8 cellular contexts compared by ENCODE assay signal in the genomic region with DNA sequence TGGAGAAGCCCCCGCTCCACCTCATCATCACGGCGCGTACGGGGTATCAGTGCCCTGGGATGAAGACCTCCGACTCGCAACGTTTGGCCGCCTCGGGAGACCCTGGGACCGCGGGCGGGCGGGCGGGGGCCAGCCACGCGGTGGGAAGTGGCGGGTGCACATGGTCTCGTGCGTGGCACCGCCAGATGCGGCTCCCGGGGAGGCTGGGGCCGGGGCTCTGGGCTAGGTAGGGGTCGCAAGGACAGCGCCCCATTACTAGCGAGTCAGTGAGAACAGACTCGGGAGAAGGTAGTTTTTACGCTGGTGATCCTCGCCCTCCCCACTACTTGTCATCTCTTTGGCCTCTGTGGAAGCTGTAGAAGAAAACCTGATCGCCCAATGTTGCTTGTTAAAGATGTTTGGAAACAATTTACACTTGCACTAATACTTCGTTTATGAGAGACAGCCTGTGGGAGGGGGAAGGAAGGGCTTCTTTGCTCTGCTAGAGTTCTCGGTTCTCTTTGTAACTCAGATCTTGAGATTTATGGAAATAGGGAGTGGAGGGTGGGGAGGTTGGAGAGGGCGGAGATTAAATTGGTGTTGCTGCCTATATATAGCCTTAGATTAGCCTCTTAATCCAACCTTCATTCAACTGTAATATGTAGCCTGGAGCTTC. TPM values are rescaled to one million over a fixed set of nuclear protein-coding genes. Genes with fewer than 3 reads are reported as not detected.
DNase-seq lines count a peak whose midpoint lies in the region; ATAC-seq and TF ChIP-seq lines count a peak whose summit lies in the region.

No MANE protein-coding gene starts in this region.

- H3K4me3 Mint-ChIP-seq in CD4-positive, CD25-positive, alpha-beta regulatory T cell, result peak overlapping the region; percentile 93 to 100 (median 97)

- no peaks in the 10 kb centered on the region for H4K20me1 ChIP-seq in GM23248 (ENCODE audit: insufficient read depth)

- H3K9ac ChIP-seq in GM23248, result peak overlapping the region; percentile 90

- H3K9me3 Mint-ChIP-seq in CD4-positive, CD25-positive, alpha-beta regulatory T cell, result no peaks in the 10 kb centered on the region

- no peaks in the 10 kb centered on the region for H3K9me3 ChIP-seq in CD4-positive, CD25-positive, alpha-beta regulatory T cell (ENCODE audit: control insufficient read depth in 2 of 2, low read length in 2 of 2)
- no peaks in the 10 kb centered on the region for H3K9me3 ChIP-seq in GM23248 (ENCODE audit: low read depth)
- no peaks in the 10 kb centered on the region for H3K9me3 ChIP-seq in lower lobe of right lung
- H3K9me3 ChIP-seq in tibial nerve, result no peaks in the 10 kb centered on the region

- no peak for TF ChIP-seq CTCF in lower lobe of right lung (IDR thresholded peaks at IDR 0.05)
- TF ChIP-seq CTCF in tibial nerve (IDR thresholded peaks at IDR 0.05), result no peak

- no peak for ATAC-seq in CD4-positive, CD25-positive, alpha-beta regulatory T cell (ENCODE audit: low read depth in 2 of 2)
- ATAC-seq in lower lobe of right lung (peak; percentile 17 to 32), GM19328 (IDR thresholded peaks at IDR 0.05; ENCODE audit: unreplicated experiment) (no peak), HG02623 (IDR thresholded peaks at IDR 0.05; ENCODE audit: unreplicated experiment) (no peak)

- H3K27ac ChIP-seq in CD4-positive, CD25-positive, alpha-beta regulatory T cell (ENCODE audit: insufficient read depth, low read length, poor library complexity, severe bottlenecking), result peak overlapping the region; percentile 75
- H3K27ac ChIP-seq in GM23248 (peak overlapping the region; percentile 89), lower lobe of right lung (peak overlapping the region; percentile 93), tibial nerve (peak overlapping the region; percentile 86 to 97 (median 92))

- peaks cover 12% of the 10 kb centered on the region for H3F3A ChIP-seq in GM23248 (ENCODE audit: insufficient read depth)

- peak overlapping the region; percentile 92 to 99 (median 93) for H3K27ac Mint-ChIP-seq in CD4-positive, CD25-positive, alpha-beta regulatory T cell

- H3K4me1 Mint-ChIP-seq in CD4-positive, CD25-positive, alpha-beta regulatory T cell, result peaks cover 37 to 79% (median 59%) of the 10 kb centered on the region in 4 donors

- peak overlapping the region; percentile 95 for H2AFZ ChIP-seq in GM23248

- H3K4me3 ChIP-seq in CD4-positive, CD25-positive, alpha-beta regulatory T cell (ENCODE audit: low read depth, low read length), result peak overlapping the region; percentile 92
- H3K4me3 ChIP-seq in GM23248 (peak overlapping the region; percentile 96), lower lobe of right lung (peak overlapping the region; percentile 89), tibial nerve (peak overlapping the region; percentile 79 to 89 (median 84))

- peak overlapping the region; percentile 90 for H3K4me2 ChIP-seq in GM23248 (ENCODE audit: unreplicated experiment)

- H3K27me3 Mint-ChIP-seq in CD4-positive, CD25-positive, alpha-beta regulatory T cell, result no peaks in the 10 kb centered on the region

- in situ Hi-C loops in GM23248 (cut with MboI), result no loop called here

- H3K9me2 ChIP-seq in GM23248 (ENCODE audit: insufficient read depth), result no peaks in the 10 kb centered on the region

- H3K36me3 Mint-ChIP-seq in CD4-positive, CD25-positive, alpha-beta regulatory T cell, result no peaks in the 10 kb centered on the region

- no peaks in the 10 kb centered on the region for H3K27me3 ChIP-seq in CD4-positive, CD25-positive, alpha-beta regulatory T cell (ENCODE audit: control insufficient read depth, insufficient read depth, low read length)
- no peaks in the 10 kb centered on the region for H3K27me3 ChIP-seq in GM23248 (replicated peaks; ENCODE audit: insufficient read depth)
- no peaks in the 10 kb centered on the region for H3K27me3 ChIP-seq in lower lobe of right lung (ENCODE audit: low read depth)
- no peaks in the 10 kb centered on the region for H3K27me3 ChIP-seq in tibial nerve

- TF ChIP-seq POLR2A in tibial nerve (IDR thresholded peaks at IDR 0.05), result no peak

- intact Hi-C loops in lower lobe of right lung (cut with DNase I), result no loop called here

- H3K36me3 ChIP-seq in CD4-positive, CD25-positive, alpha-beta regulatory T cell (ENCODE audit: control insufficient read depth, insufficient read depth, low read length), result no peaks in the 10 kb centered on the region
- H3K36me3 ChIP-seq in GM23248 (ENCODE audit: low read depth), result no peaks in the 10 kb centered on the region
- H3K36me3 ChIP-seq in lower lobe of right lung, result no peaks in the 10 kb centered on the region
- H3K36me3 ChIP-seq in tibial nerve, result no peaks in the 10 kb centered on the region

- H3K4me1 ChIP-seq in CD4-positive, CD25-positive, alpha-beta regulatory T cell (ENCODE audit: control insufficient read depth, insufficient read depth, low read length, poor library complexity, severe bottlenecking), result peaks cover 45% of the 10 kb centered on the region
- peaks cover 30% of the 10 kb centered on the region for H3K4me1 ChIP-seq in GM23248 (ENCODE audit: insufficient read depth)
- H3K4me1 ChIP-seq in lower lobe of right lung, result peaks cover 62% of the 10 kb centered on the region
- H3K4me1 ChIP-seq in tibial nerve, result peaks cover 0 to 60% (median 16%) of the 10 kb centered on the region in 4 donors

- 0% methylated on average over 19 to 34 of the region's 34 CpGs for WGBS in GM23248 (ENCODE audit: low coverage in 1 of 2, low lambda C conversion rate in 2 of 2, missing lambda C conversion rate in 2 of 2), 2 experiments
- WGBS in tibial nerve, 2 donors, result 1 to 2% methylated on average over 12 to 13 of the region's 34 CpGs

- peak in 1 of 3 donors; percentile 34 for DNase-seq in CD4-positive, CD25-positive, alpha-beta regulatory T cell
- DNase-seq in GM23248 (peak; percentile 56), cerebellum (ENCODE audit: low spot score) (peak; percentile 16), lower lobe of right lung (no peak), tibial nerve (ENCODE audit: low spot score in 2 of 2) (no peak)

- H3K79me2 ChIP-seq in GM23248 (ENCODE audit: insufficient read depth), result peaks cover 85% of the 10 kb centered on the region

- TF ChIP-seq EP300 in tibial nerve (IDR thresholded peaks at IDR 0.05), result no peak

TF ChIP-seq in PFSK-1, 5 proteins besides CTCF, POLR2A, EP300 and RAD21:
- TF ChIP-seq, protein P1, sequence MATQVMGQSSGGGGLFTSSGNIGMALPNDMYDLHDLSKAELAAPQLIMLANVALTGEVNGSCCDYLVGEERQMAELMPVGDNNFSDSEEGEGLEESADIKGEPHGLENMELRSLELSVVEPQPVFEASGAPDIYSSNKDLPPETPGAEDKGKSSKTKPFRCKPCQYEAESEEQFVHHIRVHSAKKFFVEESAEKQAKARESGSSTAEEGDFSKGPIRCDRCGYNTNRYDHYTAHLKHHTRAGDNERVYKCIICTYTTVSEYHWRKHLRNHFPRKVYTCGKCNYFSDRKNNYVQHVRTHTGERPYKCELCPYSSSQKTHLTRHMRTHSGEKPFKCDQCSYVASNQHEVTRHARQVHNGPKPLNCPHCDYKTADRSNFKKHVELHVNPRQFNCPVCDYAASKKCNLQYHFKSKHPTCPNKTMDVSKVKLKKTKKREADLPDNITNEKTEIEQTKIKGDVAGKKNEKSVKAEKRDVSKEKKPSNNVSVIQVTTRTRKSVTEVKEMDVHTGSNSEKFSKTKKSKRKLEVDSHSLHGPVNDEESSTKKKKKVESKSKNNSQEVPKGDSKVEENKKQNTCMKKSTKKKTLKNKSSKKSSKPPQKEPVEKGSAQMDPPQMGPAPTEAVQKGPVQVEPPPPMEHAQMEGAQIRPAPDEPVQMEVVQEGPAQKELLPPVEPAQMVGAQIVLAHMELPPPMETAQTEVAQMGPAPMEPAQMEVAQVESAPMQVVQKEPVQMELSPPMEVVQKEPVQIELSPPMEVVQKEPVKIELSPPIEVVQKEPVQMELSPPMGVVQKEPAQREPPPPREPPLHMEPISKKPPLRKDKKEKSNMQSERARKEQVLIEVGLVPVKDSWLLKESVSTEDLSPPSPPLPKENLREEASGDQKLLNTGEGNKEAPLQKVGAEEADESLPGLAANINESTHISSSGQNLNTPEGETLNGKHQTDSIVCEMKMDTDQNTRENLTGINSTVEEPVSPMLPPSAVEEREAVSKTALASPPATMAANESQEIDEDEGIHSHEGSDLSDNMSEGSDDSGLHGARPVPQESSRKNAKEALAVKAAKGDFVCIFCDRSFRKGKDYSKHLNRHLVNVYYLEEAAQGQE (IDR thresholded peaks at IDR 0.05; ENCODE audit: insufficient read depth in 1 of 2, low read depth in 2 of 2, low read length in 2 of 2), result no peak
- TF ChIP-seq TAF1 (IDR thresholded peaks at IDR 0.05; ENCODE audit: borderline replicate concordance, insufficient read depth, low read length) (no peak), FOXP2 (optimal IDR thresholded peaks at IDR 0.05; ENCODE audit: borderline replicate concordance, extremely low read depth, extremely low read length, insufficient read depth) (no peak), SIN3A (IDR thresholded peaks at IDR 0.05; ENCODE audit: borderline replicate concordance, insufficient read depth, low read length) (peak; percentile 16; the same call in 1 of the 2 replicates)

RNA-seq across cellular contexts. Expression of a gene that starts 0.6 kb away (rescaled TPM):
- 24.2 TPM for total RNA-seq in CD4-positive, CD25-positive, alpha-beta regulatory T cell
- polyA plus RNA-seq in CD4-positive, CD25-positive, alpha-beta regulatory T cell, result 10 to 100 TPM; 40.8 to 54.4 (median 49.8) TPM
- total RNA-seq in GM23248 (2014; rRNA removed; shearing (Covaris generic)), result 54.1 and 61.0 TPM in 2 replicates
- polyA plus RNA-seq in GM23248 (2016; fragmentation: Nextera tagmentation; extraction: Ambion mirVana), result 60.9 and 64.3 TPM in 2 replicates
- 66.7 TPM for polyA plus RNA-seq in PFSK-1 (2012; ENCODE audit: insufficient read length, low read depth)
- total RNA-seq in cerebellum (65.6 TPM), lower lobe of right lung (24.6 TPM), tibial nerve (10 to 100 TPM; 50.2 to 69.3 (median 52.3) TPM)

RNA-seq across cellular contexts. Expression of a gene that starts 1.0 kb away (rescaled TPM):
- 12.1 TPM for total RNA-seq in CD4-positive, CD25-positive, alpha-beta regulatory T cell
- 10 to 100 TPM; 18.0 to 24.2 (median 20.1) TPM for polyA plus RNA-seq in CD4-positive, CD25-positive, alpha-beta regulatory T cell
- total RNA-seq in GM23248 (2014; rRNA removed; shearing (Covaris generic)), result 23.0 and 23.1 TPM in 2 replicates
- 19.3 and 22.1 TPM in 2 replicates for polyA plus RNA-seq in GM23248 (2016; fragmentation: Nextera tagmentation; extraction: Ambion mirVana)
- 6.4 TPM for polyA plus RNA-seq in PFSK-1 (2012; ENCODE audit: insufficient read length, low read depth)
- total RNA-seq in cerebellum, result 37.8 TPM
- 13.9 TPM for total RNA-seq in lower lobe of right lung
- total RNA-seq in tibial nerve, result 10 to 100 TPM; 10.0 to 15.3 (median 13.7) TPM

Comparison
In these comparisons a context has a peak if more than half of its experiments do, and no peak if none do; other contexts are left out.
1. ATAC-seq: peak in lower lobe of right lung (2 of 2); none in CD4-positive, CD25-positive, alpha-beta regulatory T cell (0 of 2), GM19328 (single experiment) and HG02623 (single experiment).
2. DNase-seq: peak in GM23248 (single experiment) and cerebellum (single experiment); none in lower lobe of right lung (single experiment) and tibial nerve (0 of 2).
3. Peak in every context shown above with its lines, with median percentiles within 50 percentile points of each other: H3K27ac ChIP-seq and H3K4me3 ChIP-seq.